In genomic region chr6:149397384-149397783, GRCh38 we compare ENCODE assay signal across 27 cellular contexts. TPM values are rescaled to one million over a fixed set of nuclear protein-coding genes. Genes with fewer than 3 reads are reported as not detected.
"Had no signal": no experiment of that assay in that cellular context is flagged by ENCODE, and none has a peak within 500 bp of the region (broad histone marks: within the 10 kb centered on the region; RNA-seq: fewer than 3 reads in every experiment).

No MANE protein-coding gene starts in this region.

- H3K4me1 ChIP-seq: esophagus squamous epithelium, thyroid gland had no signal

- H3K4me1 Mint-ChIP-seq: neural crest cell had no signal

- DNase-seq: dermis blood vessel endothelial cell; effector memory CD4-positive, alpha-beta T cell; esophagus squamous epithelium; foreskin melanocyte; hypothalamus; immature natural killer cell; mesenchymal stem cell; mucosa of descending colon; naive B cell; pancreas; stimulated activated CD4-positive, alpha-beta T cell treated with anti-CD3 and anti-CD28 coated beads, Interleukin-12 subunit alpha, Interleukin-12 subunit beta, amount 100 ng/mL, for 4 hours; stimulated activated CD4-positive, alpha-beta T cell treated with anti-CD3 and anti-CD28 coated beads, Interleukin-2, amount 100 ng/mL, for 24 hours; stimulated activated CD4-positive, alpha-beta T cell treated with anti-CD3 and anti-CD28 coated beads, Interleukin-4, amount 100 ng/mL, for 24 hours; stimulated activated naive CD4-positive, alpha-beta T cell treated with Interleukin-2 at 50 U/mL for 16 hours; stomach; thyroid gland had no signal

- ATAC-seq: mucosa of descending colon; natural killer cell treated with Interleukin-12 subunit alpha and Interleukin-12 subunit beta and Interleukin-15 and Interleukin-18, amount 100 ng/mL, for 72 hours; sciatic nerve; stimulated activated effector memory CD8-positive, alpha-beta T cell treated with anti-CD3 and anti-CD28 coated beads, Interleukin-12 subunit alpha, Interleukin-12 subunit beta, amount 100 ng/mL, for 72 hours had no signal

- H3K27ac ChIP-seq: coronary artery, esophagus squamous epithelium, neutrophil, pancreas, stomach, thyroid gland had no signal

- H3K27ac Mint-ChIP-seq: immature natural killer cell; mesothelial cell of epicardium; progenitor cell of endocrine pancreas; stimulated activated effector memory CD8-positive, alpha-beta T cell treated with anti-CD3 and anti-CD28 coated beads, Interleukin-12 subunit alpha, Interleukin-12 subunit beta, amount 100 ng/mL, for 72 hours; type B pancreatic cell had no signal

- H3K9me3 Mint-ChIP-seq: immature natural killer cell; naive B cell; natural killer cell treated with Interleukin-12 subunit alpha and Interleukin-12 subunit beta and Interleukin-15 and Interleukin-18, amount 100 ng/mL, for 72 hours; neural crest cell; stimulated activated effector memory CD8-positive, alpha-beta T cell treated with anti-CD3 and anti-CD28 coated beads, Interleukin-12 subunit alpha, Interleukin-12 subunit beta, amount 100 ng/mL, for 72 hours had no signal

- H3K9me3 ChIP-seq: esophagus squamous epithelium, mucosa of descending colon, neutrophil, pancreas, stomach, thyroid gland had no signal

- H3K4me3 Mint-ChIP-seq: immature natural killer cell; mesothelial cell of epicardium; naive B cell; natural killer cell treated with Interleukin-12 subunit alpha and Interleukin-12 subunit beta and Interleukin-15 and Interleukin-18, amount 100 ng/mL, for 72 hours; neural crest cell; stimulated activated effector memory CD8-positive, alpha-beta T cell treated with anti-CD3 and anti-CD28 coated beads, Interleukin-12 subunit alpha, Interleukin-12 subunit beta, amount 100 ng/mL, for 72 hours; type B pancreatic cell had no signal

- H3K27me3 Mint-ChIP-seq: naive B cell; natural killer cell treated with Interleukin-12 subunit alpha and Interleukin-12 subunit beta and Interleukin-15 and Interleukin-18, amount 100 ng/mL, for 72 hours; progenitor cell of endocrine pancreas; type B pancreatic cell had no signal

- H3K27me3 ChIP-seq: esophagus squamous epithelium, neutrophil, pancreas, stomach, thyroid gland had no signal

- H3K4me3 ChIP-seq: coronary artery, esophagus squamous epithelium, mucosa of descending colon, pancreas, smooth muscle cell, stomach, thyroid gland had no signal

RNA-seq across cellular contexts. Expression of gene SUMO4, which starts 2.7 kb away (rescaled TPM):
- total RNA-seq: epithelial cell of proximal tubule had no signal
